20 cellular contexts compared by ENCODE assay signal in the genomic region with DNA sequence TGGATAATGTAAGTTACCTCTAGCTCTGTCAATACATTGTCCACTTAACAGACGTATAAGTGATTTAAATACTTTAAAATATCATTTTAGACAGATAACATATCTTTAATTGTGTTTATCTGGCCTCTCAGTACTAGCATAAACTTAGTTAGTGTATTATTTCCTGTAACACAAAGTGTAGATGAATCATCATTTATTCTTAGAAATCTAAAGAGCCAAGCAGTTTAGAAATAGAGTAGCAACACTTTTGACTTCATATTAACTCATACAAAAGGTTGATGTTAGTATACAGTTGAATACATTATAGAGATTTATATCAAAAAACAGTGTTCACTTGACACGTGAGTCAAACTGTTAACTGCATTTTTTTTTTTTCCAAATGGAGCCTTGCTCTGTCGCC. TPM values are rescaled to one million over a fixed set of nuclear protein-coding genes. Genes with fewer than 3 reads are reported as not detected.
DNase-seq lines count a peak whose midpoint lies in the region; ATAC-seq, FAIRE-seq and TF ChIP-seq lines count a peak whose summit lies in the region.
"Had no signal": no experiment of that assay in that cellular context is flagged by ENCODE, and none has a peak within 500 bp of the region (broad histone marks: within the 10 kb centered on the region; RNA-seq: fewer than 3 reads in every experiment).

No MANE protein-coding gene starts in this region.

- peaks cover 4% of the 10 kb centered on the region for H3K4me1 Mint-ChIP-seq in activated CD8-positive, alpha-beta T cell treated with anti-CD3 and anti-CD28 coated beads for 36 hours (ENCODE audit: low read depth)
- H3K4me1 Mint-ChIP-seq in activated CD8-positive, alpha-beta T cell treated with anti-CD3 and anti-CD28 coated beads, Interleukin-2, amount 10 ng/mL, durations not matched to agents 7 days and 5 days (ENCODE audit: low read depth), result peaks cover 4% of the 10 kb centered on the region
- peaks cover 0 to 3% of the 10 kb centered on the region in 2 donors for H3K4me1 Mint-ChIP-seq in natural killer cell treated with Interleukin-12 subunit alpha and Interleukin-12 subunit beta and Interleukin-15 and Interleukin-18, amount 100 ng/mL, for 72 hours (ENCODE audit: low read depth in 2 of 2)
- H3K4me1 Mint-ChIP-seq in natural killer cell, result no peaks in the 10 kb centered on the region
- no peaks in the 10 kb centered on the region for H3K4me1 Mint-ChIP-seq in activated naive CD4-positive, alpha-beta T cell treated with anti-CD3 and anti-CD28 coated beads for 36 hours (ENCODE audit: low read depth)

- H3K4me3 Mint-ChIP-seq in activated CD8-positive, alpha-beta T cell treated with anti-CD3 and anti-CD28 coated beads for 36 hours, result no peak overlapping the region
- H3K4me3 Mint-ChIP-seq in activated CD8-positive, alpha-beta T cell treated with anti-CD3 and anti-CD28 coated beads, Interleukin-2, amount 10 ng/mL, durations not matched to agents 7 days and 5 days, result no peak overlapping the region
- no peak overlapping the region for H3K4me3 Mint-ChIP-seq in natural killer cell treated with Interleukin-12 subunit alpha and Interleukin-12 subunit beta and Interleukin-15 and Interleukin-18, amount 100 ng/mL, for 72 hours
- no peak overlapping the region for H3K4me3 Mint-ChIP-seq in natural killer cell
- H3K4me3 Mint-ChIP-seq in activated naive CD4-positive, alpha-beta T cell treated with anti-CD3 and anti-CD28 coated beads for 36 hours, result no peak overlapping the region

- dilution Hi-C loops in endothelial cell of umbilical vein (cut with MboI; ENCODE audit: extremely low pct_ligation_motif_present, low sequenced_read_pairs), result no loop called here

- no peak for TF ChIP-seq POLR2A in endothelial cell of umbilical vein (IDR thresholded peaks at IDR 0.05; ENCODE audit: low read depth, low read length)

- DNase-seq in activated CD8-positive, alpha-beta T cell treated with anti-CD3 and anti-CD28 coated beads for 36 hours, result no peak
- no peak for DNase-seq in activated CD8-positive, alpha-beta T cell treated with anti-CD3 and anti-CD28 coated beads, Interleukin-2, amount 10 ng/mL, durations not matched to agents 7 days and 5 days
- no peak for DNase-seq in natural killer cell treated with Interleukin-12 subunit alpha and Interleukin-12 subunit beta and Interleukin-15 and Interleukin-18, amount 100 ng/mL, for 72 hours (ENCODE audit: low spot score)
- DNase-seq in natural killer cell (no peak), endothelial cell of umbilical vein (ENCODE audit: low read depth, low spot score) (peak; percentile 52), MG63 (no peak)
- no peak for DNase-seq in activated naive CD4-positive, alpha-beta T cell treated with anti-CD3 and anti-CD28 coated beads for 36 hours
- DNase-seq: DMS 273 treated with DMSO at 0.1 percent for 48 hours; GF-D8; NCI-H1048; NCI-H1436 treated with DMSO at 0.1 percent for 48 hours; NCI-H2029 treated with DMSO at 0.1 percent for 48 hours; NCI-H2171 treated with DMSO at 0.1 percent for 48 hours; NCI-H446 treated with DMSO at 0.1 percent for 48 hours; NK-92 treated with Interleukin-12 subunit alpha and Interleukin-12 subunit beta, amount 100 ng/mL, for 24 hours had no signal

- no peaks in the 10 kb centered on the region for H3K9me1 ChIP-seq in endothelial cell of umbilical vein (replicated peaks; ENCODE audit: control insufficient read depth, extremely low read depth, insufficient read depth, low read length)

- H3K9ac ChIP-seq in endothelial cell of umbilical vein (replicated peaks; ENCODE audit: extremely low read depth, insufficient read depth, low read length), result no peak overlapping the region

- H3K4me3 ChIP-seq in endothelial cell of umbilical vein (replicated peaks in 1 of 3; ENCODE audit: insufficient read depth in 1 of 3, low read depth in 1 of 3, low read length in 3 of 3) (no peak overlapping the region), MG63 (no peak overlapping the region)
- H3K4me3 ChIP-seq: K562 had no signal

- no peaks in the 10 kb centered on the region for H3K27me3 Mint-ChIP-seq in activated CD8-positive, alpha-beta T cell treated with anti-CD3 and anti-CD28 coated beads for 36 hours
- no peaks in the 10 kb centered on the region for H3K27me3 Mint-ChIP-seq in activated CD8-positive, alpha-beta T cell treated with anti-CD3 and anti-CD28 coated beads, Interleukin-2, amount 10 ng/mL, durations not matched to agents 7 days and 5 days (ENCODE audit: low read depth)
- no peaks in the 10 kb centered on the region for H3K27me3 Mint-ChIP-seq in natural killer cell treated with Interleukin-12 subunit alpha and Interleukin-12 subunit beta and Interleukin-15 and Interleukin-18, amount 100 ng/mL, for 72 hours
- no peaks in the 10 kb centered on the region for H3K27me3 Mint-ChIP-seq in natural killer cell (ENCODE audit: low read depth in 2 of 2)
- H3K27me3 Mint-ChIP-seq in activated naive CD4-positive, alpha-beta T cell treated with anti-CD3 and anti-CD28 coated beads for 36 hours (ENCODE audit: low read depth), result no peaks in the 10 kb centered on the region

- FAIRE-seq in endothelial cell of umbilical vein (lab: Jason Lieb, UNC), result peak; percentile 31
- FAIRE-seq: GM12891, H1, K562 had no signal

- no peaks in the 10 kb centered on the region for H3K9me3 Mint-ChIP-seq in activated CD8-positive, alpha-beta T cell treated with anti-CD3 and anti-CD28 coated beads for 36 hours
- H3K9me3 Mint-ChIP-seq in activated CD8-positive, alpha-beta T cell treated with anti-CD3 and anti-CD28 coated beads, Interleukin-2, amount 10 ng/mL, durations not matched to agents 7 days and 5 days (ENCODE audit: insufficient read depth), result no peaks in the 10 kb centered on the region
- no peaks in the 10 kb centered on the region for H3K9me3 Mint-ChIP-seq in natural killer cell treated with Interleukin-12 subunit alpha and Interleukin-12 subunit beta and Interleukin-15 and Interleukin-18, amount 100 ng/mL, for 72 hours
- H3K9me3 Mint-ChIP-seq in natural killer cell, result no peaks in the 10 kb centered on the region
- no peaks in the 10 kb centered on the region for H3K9me3 Mint-ChIP-seq in activated naive CD4-positive, alpha-beta T cell treated with anti-CD3 and anti-CD28 coated beads for 36 hours

- intact Hi-C loops in activated CD8-positive, alpha-beta T cell treated with anti-CD3 and anti-CD28 coated beads for 36 hours (cut with micrococcal nuclease), result no loop called here
- intact Hi-C loops in natural killer cell (cut with micrococcal nuclease), result no loop called here
- intact Hi-C loops in endothelial cell of umbilical vein (cut with micrococcal nuclease), result no loop called here
- intact Hi-C loops in activated naive CD4-positive, alpha-beta T cell treated with anti-CD3 and anti-CD28 coated beads for 36 hours (cut with micrococcal nuclease), result loop anchor here (2.0 to 10.0 kb wide), 2 partner anchors 17 to 1143 kb away; a partner anchor contains a TSS

- ATAC-seq in activated CD8-positive, alpha-beta T cell treated with anti-CD3 and anti-CD28 coated beads for 36 hours, result peak; percentile 37
- ATAC-seq in activated CD8-positive, alpha-beta T cell treated with anti-CD3 and anti-CD28 coated beads, Interleukin-2, amount 10 ng/mL, durations not matched to agents 7 days and 5 days, result no peak
- ATAC-seq in natural killer cell treated with Interleukin-12 subunit alpha and Interleukin-12 subunit beta and Interleukin-15 and Interleukin-18, amount 100 ng/mL, for 72 hours, result peak in 1 of 2 donors; percentile 20
- no peak for ATAC-seq in natural killer cell
- ATAC-seq in GM18511 (IDR thresholded peaks at IDR 0.05; ENCODE audit: unreplicated experiment), result no peak
- ATAC-seq: K562 had no signal

- H3K36me3 ChIP-seq in endothelial cell of umbilical vein (ENCODE audit: control insufficient read depth in 2 of 2, extremely low read depth in 1 of 2, insufficient read depth in 2 of 2, low read length in 2 of 2), result peaks cover 8 to 24% of the 10 kb centered on the region in 2 experiments
- H3K36me3 ChIP-seq in MG63, result peaks cover 82% of the 10 kb centered on the region

- H3K36me3 Mint-ChIP-seq in activated CD8-positive, alpha-beta T cell treated with anti-CD3 and anti-CD28 coated beads for 36 hours (ENCODE audit: low read depth), result peaks cover 54% of the 10 kb centered on the region
- H3K36me3 Mint-ChIP-seq in activated CD8-positive, alpha-beta T cell treated with anti-CD3 and anti-CD28 coated beads, Interleukin-2, amount 10 ng/mL, durations not matched to agents 7 days and 5 days (ENCODE audit: low read depth), result peaks cover 54% of the 10 kb centered on the region
- H3K36me3 Mint-ChIP-seq in natural killer cell treated with Interleukin-12 subunit alpha and Interleukin-12 subunit beta and Interleukin-15 and Interleukin-18, amount 100 ng/mL, for 72 hours, result peaks cover 22% of the 10 kb centered on the region
- peaks cover 14% of the 10 kb centered on the region for H3K36me3 Mint-ChIP-seq in natural killer cell
- peaks cover 40% of the 10 kb centered on the region for H3K36me3 Mint-ChIP-seq in activated naive CD4-positive, alpha-beta T cell treated with anti-CD3 and anti-CD28 coated beads for 36 hours (ENCODE audit: low read depth)

- no peak overlapping the region for H2AFZ ChIP-seq in endothelial cell of umbilical vein (ENCODE audit: low read depth, low read length)

- no peak overlapping the region for H3K27ac ChIP-seq in endothelial cell of umbilical vein (ENCODE audit: insufficient read depth, low read depth, low read length)
- H3K27ac ChIP-seq: C4-2B had no signal

- no TSS peak for BruUV-seq in endothelial cell of umbilical vein (replicated peaks; lab: Mats Ljungman, UMichigan)

- H3K4me2 ChIP-seq in endothelial cell of umbilical vein (ENCODE audit: insufficient read depth, low read length), result peak overlapping the region; percentile 46

- H3K9me3 ChIP-seq in endothelial cell of umbilical vein (replicated peaks; ENCODE audit: control insufficient read depth, insufficient read depth, low read length) (no peaks in the 10 kb centered on the region), MG63 (no peaks in the 10 kb centered on the region)

- H3K4me1 ChIP-seq in endothelial cell of umbilical vein (ENCODE audit: control insufficient read depth, extremely low read depth, insufficient read depth, low read length), result peaks cover 10% of the 10 kb centered on the region

- no peaks in the 10 kb centered on the region for H4K20me1 ChIP-seq in endothelial cell of umbilical vein (replicated peaks; ENCODE audit: control insufficient read depth, extremely low read depth, insufficient read depth, low read length)

- CTCF ChIA-PET in activated CD8-positive, alpha-beta T cell treated with anti-CD3 and anti-CD28 coated beads for 36 hours (lab: Charles Lee), result interaction anchor here (1.0 kb wide), 1 partner anchor 12 kb away, joined by 3 read pairs; no protein-coding TSS in a partner anchor
- CTCF ChIA-PET in activated CD8-positive, alpha-beta T cell treated with anti-CD3 and anti-CD28 coated beads, Interleukin-2, amount 10 ng/mL, durations not matched to agents 7 days and 5 days (lab: Charles Lee), result interaction anchor here (1.2 kb wide), 1 partner anchor 53 kb away, joined by 4 read pairs; no protein-coding TSS in a partner anchor
- CTCF ChIA-PET in endothelial cell of umbilical vein (lab: Charles Lee), result no interaction called here
- CTCF ChIA-PET in activated naive CD4-positive, alpha-beta T cell treated with anti-CD3 and anti-CD28 coated beads for 36 hours (lab: Charles Lee), result interaction anchor here (0.9 kb wide), 1 partner anchor 11 kb away, joined by 3 read pairs; no protein-coding TSS in a partner anchor

- POLR2A ChIA-PET in activated CD8-positive, alpha-beta T cell treated with anti-CD3 and anti-CD28 coated beads for 36 hours (lab: Charles Lee), result no interaction called here
- POLR2A ChIA-PET in activated CD8-positive, alpha-beta T cell treated with anti-CD3 and anti-CD28 coated beads, Interleukin-2, amount 10 ng/mL, durations not matched to agents 7 days and 5 days (lab: Charles Lee), result no interaction called here
- POLR2A ChIA-PET in endothelial cell of umbilical vein (lab: Charles Lee), result no interaction called here

- H3K27ac Mint-ChIP-seq in activated CD8-positive, alpha-beta T cell treated with anti-CD3 and anti-CD28 coated beads for 36 hours, result peak overlapping the region; percentile 72
- no peak overlapping the region for H3K27ac Mint-ChIP-seq in activated CD8-positive, alpha-beta T cell treated with anti-CD3 and anti-CD28 coated beads, Interleukin-2, amount 10 ng/mL, durations not matched to agents 7 days and 5 days
- peak overlapping the region; percentile 27 to 41 for H3K27ac Mint-ChIP-seq in natural killer cell treated with Interleukin-12 subunit alpha and Interleukin-12 subunit beta and Interleukin-15 and Interleukin-18, amount 100 ng/mL, for 72 hours
- no peak overlapping the region for H3K27ac Mint-ChIP-seq in natural killer cell
- no peak overlapping the region for H3K27ac Mint-ChIP-seq in activated naive CD4-positive, alpha-beta T cell treated with anti-CD3 and anti-CD28 coated beads for 36 hours

- TF ChIP-seq CTCF in activated CD8-positive, alpha-beta T cell treated with anti-CD3 and anti-CD28 coated beads for 36 hours (IDR thresholded peaks at IDR 0.05), result no peak
- no peak for TF ChIP-seq CTCF in natural killer cell (IDR thresholded peaks at IDR 0.05)
- no peak for TF ChIP-seq CTCF in endothelial cell of umbilical vein (IDR thresholded peaks at IDR 0.05; ENCODE audit: extremely low read depth in 1 of 2, insufficient read depth in 1 of 2, low read depth in 1 of 2, low read length in 2 of 2)

- H3K79me2 ChIP-seq in endothelial cell of umbilical vein (ENCODE audit: control insufficient read depth, insufficient read depth, low read length), result peaks cover 10% of the 10 kb centered on the region

- H3K27me3 ChIP-seq in endothelial cell of umbilical vein (ENCODE audit: control insufficient read depth in 2 of 2, insufficient read depth in 2 of 2, low read length in 2 of 2), result no peaks in the 10 kb centered on the region
- H3K27me3 ChIP-seq in MG63, result no peaks in the 10 kb centered on the region

RNA-seq across cellular contexts. Expression of a gene that starts 18.0 kb away (rescaled TPM):
- total RNA-seq in activated CD8-positive, alpha-beta T cell treated with anti-CD3 and anti-CD28 coated beads for 36 hours, result 10 to 100 TPM; 37.6 to 41.7 TPM
- 10 to 100 TPM; 45.1 to 45.9 TPM for total RNA-seq in activated CD8-positive, alpha-beta T cell treated with anti-CD3 and anti-CD28 coated beads, Interleukin-2, amount 10 ng/mL, durations not matched to agents 7 days and 5 days
- total RNA-seq in natural killer cell treated with Interleukin-12 subunit alpha and Interleukin-12 subunit beta and Interleukin-15 and Interleukin-18, amount 100 ng/mL, for 72 hours, result 10 to 100 TPM; 29.4 to 63.5 TPM
- 10 to 100 TPM; 39.3 to 55.2 (median 51.2) TPM for total RNA-seq in natural killer cell
- total RNA-seq in endothelial cell of umbilical vein, result 42.8 and 45.3 TPM in 2 replicates
- polyA plus RNA-seq in endothelial cell of umbilical vein, result 8.8 and 10.9 TPM in 2 replicates
- polyA plus RNA-seq in endothelial cell of umbilical vein (2011; cell fraction: cytosol; rRNA removed), result 13.3 and 14.1 TPM in 2 replicates
- 33.8 and 51.3 TPM in 2 replicates for polyA plus RNA-seq in endothelial cell of umbilical vein (2011; cell fraction: nucleus; rRNA removed)
- 34.6 and 43.2 TPM in 2 replicates for polyA plus RNA-seq in endothelial cell of umbilical vein (2012)
- 25.0 and 26.2 TPM in 2 replicates for polyA minus RNA-seq in endothelial cell of umbilical vein
- 25.6 TPM for polyA minus RNA-seq in endothelial cell of umbilical vein (2011; cell fraction: cytosol; rRNA and poly(A)+ RNA removed)
- polyA minus RNA-seq in endothelial cell of umbilical vein (2011; cell fraction: nucleus; rRNA and poly(A)+ RNA removed), result 41.5 and 49.1 TPM in 2 replicates
- 10 to 100 TPM; 32.4 to 33.9 TPM for total RNA-seq in activated naive CD4-positive, alpha-beta T cell treated with anti-CD3 and anti-CD28 coated beads for 36 hours
- total RNA-seq in MG63 (2014; rRNA removed; shearing (Covaris generic); ENCODE audit: low replicate concordance), result 35.7 and 263 TPM in 2 replicates

RNA-seq across cellular contexts. Expression of a gene that starts 18.5 kb away (rescaled TPM):
- total RNA-seq in activated CD8-positive, alpha-beta T cell treated with anti-CD3 and anti-CD28 coated beads for 36 hours, result 10 to 100 TPM; 15.2 to 15.3 TPM
- 10 to 100 TPM; 13.0 to 15.6 TPM for total RNA-seq in activated CD8-positive, alpha-beta T cell treated with anti-CD3 and anti-CD28 coated beads, Interleukin-2, amount 10 ng/mL, durations not matched to agents 7 days and 5 days
- total RNA-seq in natural killer cell treated with Interleukin-12 subunit alpha and Interleukin-12 subunit beta and Interleukin-15 and Interleukin-18, amount 100 ng/mL, for 72 hours, result 10 to 100 TPM; 18.8 to 25.4 TPM
- total RNA-seq in natural killer cell (10 to 100 TPM; 16.2 to 25.7 (median 24.7) TPM), endothelial cell of umbilical vein (15.1 and 15.9 TPM in 2 replicates)
- 13.5 and 13.7 TPM in 2 replicates for polyA plus RNA-seq in endothelial cell of umbilical vein
- 9.5 and 9.8 TPM in 2 replicates for polyA plus RNA-seq in endothelial cell of umbilical vein (2011; cell fraction: cytosol; rRNA removed)
- polyA plus RNA-seq in endothelial cell of umbilical vein (2011; cell fraction: nucleus; rRNA removed), result 46.7 and 54.3 TPM in 2 replicates
- polyA plus RNA-seq in endothelial cell of umbilical vein (2012), result 9.9 and 10.9 TPM in 2 replicates
- 19.7 and 31.5 TPM in 2 replicates for polyA minus RNA-seq in endothelial cell of umbilical vein
- polyA minus RNA-seq in endothelial cell of umbilical vein (2011; cell fraction: cytosol; rRNA and poly(A)+ RNA removed), result 12.0 TPM
- 24.2 and 32.5 TPM in 2 replicates for polyA minus RNA-seq in endothelial cell of umbilical vein (2011; cell fraction: nucleus; rRNA and poly(A)+ RNA removed)
- 10 to 100 TPM; 11.1 to 12.4 TPM for total RNA-seq in activated naive CD4-positive, alpha-beta T cell treated with anti-CD3 and anti-CD28 coated beads for 36 hours
- 12.0 and 21.6 TPM in 2 replicates for total RNA-seq in MG63 (2014; rRNA removed; shearing (Covaris generic); ENCODE audit: low replicate concordance)

RNA-seq across cellular contexts. Expression of a gene that starts 45.5 kb away (rescaled TPM):
- total RNA-seq in activated CD8-positive, alpha-beta T cell treated with anti-CD3 and anti-CD28 coated beads for 36 hours, result 10 to 100 TPM in 1 of 2 experiments, 1 to 10 TPM in 1; 9.8 to 10.9 TPM
- 10 to 100 TPM; 10.2 TPM for total RNA-seq in activated CD8-positive, alpha-beta T cell treated with anti-CD3 and anti-CD28 coated beads, Interleukin-2, amount 10 ng/mL, durations not matched to agents 7 days and 5 days
- total RNA-seq in natural killer cell treated with Interleukin-12 subunit alpha and Interleukin-12 subunit beta and Interleukin-15 and Interleukin-18, amount 100 ng/mL, for 72 hours, result 10 to 100 TPM; 11.2 to 12.5 TPM
- total RNA-seq in natural killer cell (10 to 100 TPM; 21.7 to 28.4 (median 25.6) TPM), endothelial cell of umbilical vein (18.5 and 21.1 TPM in 2 replicates)
- polyA plus RNA-seq in endothelial cell of umbilical vein, result 2.2 and 3.6 TPM in 2 replicates
- polyA plus RNA-seq in endothelial cell of umbilical vein (2011; cell fraction: cytosol; rRNA removed), result 5.9 and 6.7 TPM in 2 replicates
- polyA plus RNA-seq in endothelial cell of umbilical vein (2011; cell fraction: nucleus; rRNA removed), result 6.2 and 9.6 TPM in 2 replicates
- 14.0 and 15.6 TPM in 2 replicates for polyA plus RNA-seq in endothelial cell of umbilical vein (2012)
- 3.5 and 6.8 TPM in 2 replicates for polyA minus RNA-seq in endothelial cell of umbilical vein
- polyA minus RNA-seq in endothelial cell of umbilical vein (2011; cell fraction: cytosol; rRNA and poly(A)+ RNA removed), result 1.7 TPM
- 14.2 and 14.4 TPM in 2 replicates for polyA minus RNA-seq in endothelial cell of umbilical vein (2011; cell fraction: nucleus; rRNA and poly(A)+ RNA removed)
- 1 to 10 TPM; 5.8 to 6.0 TPM for total RNA-seq in activated naive CD4-positive, alpha-beta T cell treated with anti-CD3 and anti-CD28 coated beads for 36 hours
- total RNA-seq in MG63 (2014; rRNA removed; shearing (Covaris generic); ENCODE audit: low replicate concordance), result 4.9 and 15.5 TPM in 2 replicates

Comparison
In these comparisons a context has a peak if more than half of its experiments do, and no peak if none do; other contexts are left out.
1. H3K27ac Mint-ChIP-seq: peak in activated CD8-positive, alpha-beta T cell treated with anti-CD3 and anti-CD28 coated beads for 36 hours (single experiment) and natural killer cell treated with Interleukin-12 subunit alpha and Interleukin-12 subunit beta and Interleukin-15 and Interleukin-18, amount 100 ng/mL, for 72 hours (2 of 2); none in activated CD8-positive, alpha-beta T cell treated with anti-CD3 and anti-CD28 coated beads, Interleukin-2, amount 10 ng/mL, durations not matched to agents 7 days and 5 days (single experiment), natural killer cell (0 of 2) and activated naive CD4-positive, alpha-beta T cell treated with anti-CD3 and anti-CD28 coated beads for 36 hours (single experiment).